ENCODE assay signal across 1 cellular context in genomic region chr4:77578145-77578544, GRCh38.
TF ChIP-seq lines count a peak whose summit lies in the region.

No MANE protein-coding gene starts in this region.

TF ChIP-seq in GM23338, 12 proteins besides CTCF, POLR2A, EP300 and RAD21:
- TF ChIP-seq, protein P1, sequence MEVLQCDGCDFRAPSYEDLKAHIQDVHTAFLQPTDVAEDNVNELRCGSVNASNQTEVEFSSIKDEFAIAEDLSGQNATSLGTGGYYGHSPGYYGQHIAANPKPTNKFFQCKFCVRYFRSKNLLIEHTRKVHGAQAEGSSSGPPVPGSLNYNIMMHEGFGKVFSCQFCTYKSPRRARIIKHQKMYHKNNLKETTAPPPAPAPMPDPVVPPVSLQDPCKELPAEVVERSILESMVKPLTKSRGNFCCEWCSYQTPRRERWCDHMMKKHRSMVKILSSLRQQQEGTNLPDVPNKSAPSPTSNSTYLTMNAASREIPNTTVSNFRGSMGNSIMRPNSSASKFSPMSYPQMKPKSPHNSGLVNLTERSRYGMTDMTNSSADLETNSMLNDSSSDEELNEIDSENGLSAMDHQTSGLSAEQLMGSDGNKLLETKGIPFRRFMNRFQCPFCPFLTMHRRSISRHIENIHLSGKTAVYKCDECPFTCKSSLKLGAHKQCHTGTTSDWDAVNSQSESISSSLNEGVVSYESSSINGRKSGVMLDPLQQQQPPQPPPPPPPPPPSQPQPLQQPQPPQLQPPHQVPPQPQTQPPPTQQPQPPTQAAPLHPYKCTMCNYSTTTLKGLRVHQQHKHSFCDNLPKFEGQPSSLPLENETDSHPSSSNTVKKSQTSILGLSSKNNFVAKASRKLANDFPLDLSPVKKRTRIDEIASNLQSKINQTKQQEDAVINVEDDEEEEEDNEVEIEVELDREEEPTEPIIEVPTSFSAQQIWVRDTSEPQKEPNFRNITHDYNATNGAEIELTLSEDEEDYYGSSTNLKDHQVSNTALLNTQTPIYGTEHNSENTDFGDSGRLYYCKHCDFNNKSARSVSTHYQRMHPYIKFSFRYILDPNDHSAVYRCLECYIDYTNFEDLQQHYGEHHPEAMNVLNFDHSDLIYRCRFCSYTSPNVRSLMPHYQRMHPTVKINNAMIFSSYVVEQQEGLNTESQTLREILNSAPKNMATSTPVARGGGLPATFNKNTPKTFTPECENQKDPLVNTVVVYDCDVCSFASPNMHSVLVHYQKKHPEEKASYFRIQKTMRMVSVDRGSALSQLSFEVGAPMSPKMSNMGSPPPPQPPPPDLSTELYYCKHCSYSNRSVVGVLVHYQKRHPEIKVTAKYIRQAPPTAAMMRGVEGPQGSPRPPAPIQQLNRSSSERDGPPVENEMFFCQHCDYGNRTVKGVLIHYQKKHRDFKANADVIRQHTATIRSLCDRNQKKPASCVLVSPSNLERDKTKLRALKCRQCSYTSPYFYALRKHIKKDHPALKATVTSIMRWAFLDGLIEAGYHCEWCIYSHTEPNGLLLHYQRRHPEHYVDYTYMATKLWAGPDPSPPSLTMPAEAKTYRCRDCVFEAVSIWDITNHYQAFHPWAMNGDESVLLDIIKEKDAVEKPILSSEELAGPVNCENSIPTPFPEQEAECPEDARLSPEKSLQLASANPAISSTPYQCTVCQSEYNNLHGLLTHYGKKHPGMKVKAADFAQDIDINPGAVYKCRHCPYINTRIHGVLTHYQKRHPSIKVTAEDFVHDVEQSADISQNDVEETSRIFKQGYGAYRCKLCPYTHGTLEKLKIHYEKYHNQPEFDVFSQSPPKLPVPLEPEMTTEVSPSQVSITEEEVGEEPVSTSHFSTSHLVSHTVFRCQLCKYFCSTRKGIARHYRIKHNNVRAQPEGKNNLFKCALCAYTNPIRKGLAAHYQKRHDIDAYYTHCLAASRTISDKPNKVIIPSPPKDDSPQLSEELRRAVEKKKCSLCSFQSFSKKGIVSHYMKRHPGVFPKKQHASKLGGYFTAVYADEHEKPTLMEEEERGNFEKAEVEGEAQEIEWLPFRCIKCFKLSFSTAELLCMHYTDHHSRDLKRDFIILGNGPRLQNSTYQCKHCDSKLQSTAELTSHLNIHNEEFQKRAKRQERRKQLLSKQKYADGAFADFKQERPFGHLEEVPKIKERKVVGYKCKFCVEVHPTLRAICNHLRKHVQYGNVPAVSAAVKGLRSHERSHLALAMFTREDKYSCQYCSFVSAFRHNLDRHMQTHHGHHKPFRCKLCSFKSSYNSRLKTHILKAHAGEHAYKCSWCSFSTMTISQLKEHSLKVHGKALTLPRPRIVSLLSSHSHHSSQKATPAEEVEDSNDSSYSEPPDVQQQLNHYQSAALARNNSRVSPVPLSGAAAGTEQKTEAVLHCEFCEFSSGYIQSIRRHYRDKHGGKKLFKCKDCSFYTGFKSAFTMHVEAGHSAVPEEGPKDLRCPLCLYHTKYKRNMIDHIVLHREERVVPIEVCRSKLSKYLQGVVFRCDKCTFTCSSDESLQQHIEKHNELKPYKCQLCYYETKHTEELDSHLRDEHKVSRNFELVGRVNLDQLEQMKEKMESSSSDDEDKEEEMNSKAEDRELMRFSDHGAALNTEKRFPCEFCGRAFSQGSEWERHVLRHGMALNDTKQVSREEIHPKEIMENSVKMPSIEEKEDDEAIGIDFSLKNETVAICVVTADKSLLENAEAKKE (CRISPR knock-in tag; IDR thresholded peaks at IDR 0.05) = no peak
- TF ChIP-seq JUNB (IDR thresholded peaks at IDR 0.05; ENCODE audit: unreplicated experiment) (no peak), POLR2AphosphoS5 (IDR thresholded peaks at IDR 0.05; ENCODE audit: low read depth) (no peak)
TF ChIP-seq in GM23338: peak in this region for 0.
